ENCODE assay signal across 1 cellular context in genomic region chr15:41417418-41417811, GRCh38.
A peak's percentile ranks its signal among the peaks of the same experiment; 100 is the strongest.
TF ChIP-seq lines count a peak whose summit lies in the region.

No MANE protein-coding gene starts in this region.

TF ChIP-seq in HepG2, 621 proteins besides CTCF, POLR2A, EP300 and RAD21 (continued from another document and continues in another):
- TF ChIP-seq AFF4 (CRISPR knock-in tag; IDR thresholded peaks at IDR 0.05) (no peak), CSRNP1 (CRISPR knock-in tag; IDR thresholded peaks at IDR 0.05) (no peak), BORCS8-MEF2B (CRISPR knock-in tag; IDR thresholded peaks at IDR 0.05) (no peak), KLF12 (CRISPR knock-in tag; IDR thresholded peaks at IDR 0.05; ENCODE audit: borderline replicate concordance) (no peak), PREB (CRISPR knock-in tag; IDR thresholded peaks at IDR 0.05) (no peak), NR1H2 (CRISPR knock-in tag; IDR thresholded peaks at IDR 0.05; ENCODE audit: borderline replicate concordance, low read depth) (peak; percentile 77; the same call in 1 of the 2 replicates), ZHX2 (IDR thresholded peaks at IDR 0.05; ENCODE audit: low read depth) (0 out of 2 replicates have a peak, but pooled peaks have one; percentile 21), ZHX2 (CRISPR knock-in tag; IDR thresholded peaks at IDR 0.05; ENCODE audit: borderline replicate concordance) (no peak), IRF1 (CRISPR knock-in tag; IDR thresholded peaks at IDR 0.05; ENCODE audit: low read depth) (no peak), MED1 (CRISPR knock-in tag; IDR thresholded peaks at IDR 0.05) (no peak), BCL3 (CRISPR knock-in tag; IDR thresholded peaks at IDR 0.05) (no peak), ZNF414 (CRISPR knock-in tag; IDR thresholded peaks at IDR 0.05) (0 out of 2 replicates have a peak, but pooled peaks have one; percentile 12), BCL6 (CRISPR knock-in tag; IDR thresholded peaks at IDR 0.05) (no peak), SRSF9 (IDR thresholded peaks at IDR 0.05; ENCODE audit: borderline replicate concordance, insufficient read depth, low read depth, low read length, poor library complexity, severe bottlenecking) (no peak), KDM5B (CRISPR knock-in tag; IDR thresholded peaks at IDR 0.05; ENCODE audit: borderline replicate concordance) (peak; percentile 47; the same call in 1 of the 2 replicates), ZFX (CRISPR knock-in tag; IDR thresholded peaks at IDR 0.05; ENCODE audit: low read depth) (peak; percentile 70), ZFY (CRISPR knock-in tag; IDR thresholded peaks at IDR 0.05) (peak; percentile 61), ZNF33B (CRISPR knock-in tag; IDR thresholded peaks at IDR 0.05) (0 out of 2 replicates have a peak, but pooled peaks have one; percentile 26), ZBED4 (CRISPR knock-in tag; IDR thresholded peaks at IDR 0.05; ENCODE audit: borderline replicate concordance) (0 out of 2 replicates have a peak, but pooled peaks have one; percentile 39), DNMT3B (CRISPR knock-in tag; conservative IDR thresholded peaks at IDR 0.05) (no peak), ATF1 (CRISPR knock-in tag; IDR thresholded peaks at IDR 0.05) (no peak), HDAC1 (CRISPR knock-in tag; IDR thresholded peaks at IDR 0.05) (no peak), TFDP2 (CRISPR knock-in tag; IDR thresholded peaks at IDR 0.05) (0 out of 2 replicates have a peak, but pooled peaks have one; percentile 11), CC2D1A (CRISPR knock-in tag; IDR thresholded peaks at IDR 0.05) (no peak), PRMT3 (CRISPR knock-in tag; IDR thresholded peaks at IDR 0.05; ENCODE audit: borderline replicate concordance, low read depth) (no peak), ZNF264 (CRISPR knock-in tag; IDR thresholded peaks at IDR 0.05) (no peak), ZNF761 (CRISPR knock-in tag; conservative IDR thresholded peaks at IDR 0.05) (no peak)
